Comparison of ENCODE assay signal across 6 cellular contexts in genomic region chr15:30497275-30497674, GRCh38. TPM values are rescaled to one million over a fixed set of nuclear protein-coding genes. Genes with fewer than 3 reads are reported as not detected.
"Had no signal": no experiment of that assay in that cellular context is flagged by ENCODE, and none has a peak within 500 bp of the region (broad histone marks: within the 10 kb centered on the region; RNA-seq: fewer than 3 reads in every experiment).

No MANE protein-coding gene starts in this region.

RNA-seq across cellular contexts. Expression of gene GOLGA8Q, which starts 54.6 kb away (rescaled TPM):
- total RNA-seq: endodermal cell, epithelial cell of proximal tubule, esophagus mucosa, frontal cortex, glomerular endothelial cell had no signal
- polyA plus RNA-seq: foreskin keratinocyte had no signal
